ENCODE assay signal across 1 cellular context in genomic region chr13:98479496-98480003, GRCh38.
TF ChIP-seq lines count a peak whose summit lies in the region.

No MANE protein-coding gene starts in this region.

TF ChIP-seq in SK-N-SH treated with all-trans-retinoic acid at 6 μM for 48 hours, 23 proteins besides CTCF, POLR2A, EP300 and RAD21 (continued from another document):
- TF ChIP-seq CSDC2 (CRISPR knock-in tag; IDR thresholded peaks at IDR 0.05) (no peak), ZFP3 (CRISPR knock-in tag; IDR thresholded peaks at IDR 0.05) (no peak)
TF ChIP-seq in SK-N-SH treated with all-trans-retinoic acid at 6 μM for 48 hours: peak in this region for 0.
